Comparison of ENCODE assay signal across 1 cellular context in the genomic region with DNA sequence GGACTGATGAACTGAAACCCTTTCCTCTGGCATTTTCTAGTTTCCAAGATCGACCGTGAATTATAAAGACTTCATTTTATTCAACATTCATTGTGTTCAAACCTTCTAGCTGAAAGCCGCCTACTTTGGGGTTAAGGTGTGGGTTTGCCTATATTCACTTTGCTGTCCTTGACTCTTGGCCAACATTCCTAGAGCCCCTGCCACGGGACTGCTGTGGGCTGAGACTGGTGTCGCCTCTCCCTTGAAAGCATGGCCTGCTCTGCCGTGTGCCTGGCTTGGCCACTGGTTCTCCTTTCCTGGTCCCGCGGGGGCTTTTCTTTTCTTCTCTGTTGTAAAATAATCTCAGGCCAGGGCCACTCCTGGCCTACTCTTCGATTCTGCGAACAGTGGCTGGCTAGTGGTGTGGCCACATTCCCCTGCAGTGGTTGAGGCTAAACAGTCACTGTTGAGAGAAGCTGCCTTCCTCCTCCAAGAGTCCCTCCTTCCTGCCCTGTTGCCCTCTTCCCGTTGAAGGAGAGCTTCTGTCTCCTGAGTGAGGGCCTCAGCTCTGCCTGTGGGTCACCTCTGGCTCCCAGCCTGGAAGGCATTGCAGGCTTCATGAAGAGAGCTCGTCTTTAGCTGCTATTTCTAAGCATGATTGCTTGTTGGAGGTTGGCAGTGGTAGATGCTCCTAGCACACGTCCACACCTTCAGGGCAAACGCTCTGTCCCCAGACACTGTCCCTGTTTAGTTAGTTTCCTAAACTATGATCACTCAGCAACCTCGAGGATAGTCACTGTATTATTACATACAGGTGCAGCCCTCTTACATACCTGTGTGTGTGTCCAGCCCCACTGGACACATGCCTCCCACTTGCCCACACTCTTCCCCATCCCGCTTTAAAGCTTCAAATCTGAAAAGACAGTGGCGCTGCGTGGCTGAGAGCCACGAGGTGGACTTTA.
TF ChIP-seq lines count a peak whose summit lies in the region.

No MANE protein-coding gene starts in this region.

TF ChIP-seq in SK-N-SH, 30 proteins besides CTCF, POLR2A, EP300 and RAD21 (continued from another document):
- TF ChIP-seq, protein P1, sequence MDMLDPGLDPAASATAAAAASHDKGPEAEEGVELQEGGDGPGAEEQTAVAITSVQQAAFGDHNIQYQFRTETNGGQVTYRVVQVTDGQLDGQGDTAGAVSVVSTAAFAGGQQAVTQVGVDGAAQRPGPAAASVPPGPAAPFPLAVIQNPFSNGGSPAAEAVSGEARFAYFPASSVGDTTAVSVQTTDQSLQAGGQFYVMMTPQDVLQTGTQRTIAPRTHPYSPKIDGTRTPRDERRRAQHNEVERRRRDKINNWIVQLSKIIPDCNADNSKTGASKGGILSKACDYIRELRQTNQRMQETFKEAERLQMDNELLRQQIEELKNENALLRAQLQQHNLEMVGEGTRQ (IDR thresholded peaks at IDR 0.05; ENCODE audit: borderline replicate concordance, low read depth, low read length) = no peak
- TF ChIP-seq TCF12 (IDR thresholded peaks at IDR 0.05) (no peak), SIN3A (IDR thresholded peaks at IDR 0.05; ENCODE audit: borderline replicate concordance, low read depth, low read length) (no peak), IRF3 (IDR thresholded peaks at IDR 0.05; ENCODE audit: low read depth, low read length) (no peak), GATA2 (CRISPR knock-in tag; IDR thresholded peaks at IDR 0.05) (no peak), EZH2phosphoT487 (IDR thresholded peaks at IDR 0.05; ENCODE audit: borderline replicate concordance, low read depth) (no peak), FOSL2 (IDR thresholded peaks at IDR 0.05; ENCODE audit: borderline replicate concordance, low read depth) (no peak), FOXM1 (IDR thresholded peaks at IDR 0.05; ENCODE audit: low read depth) (no peak)
- TF ChIP-seq, protein P2, sequence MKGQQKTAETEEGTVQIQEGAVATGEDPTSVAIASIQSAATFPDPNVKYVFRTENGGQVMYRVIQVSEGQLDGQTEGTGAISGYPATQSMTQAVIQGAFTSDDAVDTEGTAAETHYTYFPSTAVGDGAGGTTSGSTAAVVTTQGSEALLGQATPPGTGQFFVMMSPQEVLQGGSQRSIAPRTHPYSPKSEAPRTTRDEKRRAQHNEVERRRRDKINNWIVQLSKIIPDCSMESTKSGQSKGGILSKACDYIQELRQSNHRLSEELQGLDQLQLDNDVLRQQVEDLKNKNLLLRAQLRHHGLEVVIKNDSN (IDR thresholded peaks at IDR 0.05; ENCODE audit: borderline replicate concordance, low read depth) = no peak
- TF ChIP-seq, protein P3, sequence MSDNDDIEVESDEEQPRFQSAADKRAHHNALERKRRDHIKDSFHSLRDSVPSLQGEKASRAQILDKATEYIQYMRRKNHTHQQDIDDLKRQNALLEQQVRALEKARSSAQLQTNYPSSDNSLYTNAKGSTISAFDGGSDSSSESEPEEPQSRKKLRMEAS (IDR thresholded peaks at IDR 0.05; ENCODE audit: low read depth) = no peak
